8 cellular contexts compared by ENCODE assay signal in the genomic region with DNA sequence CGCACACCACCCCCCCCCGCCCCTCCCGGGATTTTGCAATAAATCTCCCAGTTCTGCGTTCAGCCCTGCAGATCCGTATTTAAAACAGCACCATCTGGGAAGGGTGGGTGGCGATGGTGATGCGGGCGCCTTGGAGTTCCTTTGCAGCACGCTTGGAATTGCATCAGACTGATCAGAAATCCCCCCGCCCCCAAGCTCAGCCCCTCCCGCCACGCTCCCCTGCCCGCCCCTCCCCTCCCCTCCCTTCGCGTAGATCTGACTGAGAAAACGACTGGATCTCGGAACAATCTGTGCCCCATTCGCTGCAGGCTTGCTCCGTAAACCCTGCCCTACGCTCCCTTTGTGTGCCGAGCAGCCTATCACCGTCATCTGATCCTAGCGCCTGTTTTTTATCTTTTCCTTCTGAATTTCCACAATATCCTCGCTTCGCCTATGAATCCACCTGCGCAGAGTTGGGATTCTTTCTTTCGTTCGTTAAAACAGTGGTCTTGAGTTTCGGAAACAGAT. TPM values are rescaled to one million over a fixed set of nuclear protein-coding genes. Genes with fewer than 3 reads are reported as not detected.
DNase-seq lines count a peak whose midpoint lies in the region; ATAC-seq, FAIRE-seq and TF ChIP-seq lines count a peak whose summit lies in the region.

No MANE protein-coding gene starts in this region.

- peaks cover 8% of the 10 kb centered on the region in 2 donors for H3K4me1 ChIP-seq in mucosa of rectum (ENCODE audit: control insufficient read depth in 2 of 2, insufficient read depth in 2 of 2, low read length in 2 of 2)

- H3K27ac ChIP-seq in mucosa of rectum (ENCODE audit: low read depth in 2 of 2, low read length in 2 of 2): no peak overlapping the region

- TF ChIP-seq CTCF in D721Med (IDR thresholded peaks at IDR 0.05; ENCODE audit: insufficient read depth, missing control alignments): no peak

- H3K4me3 ChIP-seq in H7 (ENCODE audit: insufficient read depth, low read depth, low read length) (peak overlapping the region; percentile 73), mucosa of rectum (ENCODE audit: low read length in 2 of 2) (peak overlapping the region; percentile 4 to 56)

- ATAC-seq in GM18858 (IDR thresholded peaks at IDR 0.05; ENCODE audit: unreplicated experiment): no peak
- ATAC-seq in HG02610 (IDR thresholded peaks at IDR 0.05; ENCODE audit: unreplicated experiment): no peak
- ATAC-seq in HG03378 (IDR thresholded peaks at IDR 0.05; ENCODE audit: unreplicated experiment): no peak

- H3K9me3 ChIP-seq in mucosa of rectum (ENCODE audit: control insufficient read depth in 2 of 2, low read length in 2 of 2): no peaks in the 10 kb centered on the region

- FAIRE-seq in D721Med (lab: Jason Lieb, UNC): no peak

- peaks cover 35% of the 10 kb centered on the region for H3K27me3 ChIP-seq in H7 (ENCODE audit: control insufficient read depth, insufficient read depth, low read length)
- H3K27me3 ChIP-seq in mucosa of rectum (ENCODE audit: control insufficient read depth in 2 of 2, insufficient read depth in 2 of 2, low read length in 2 of 2): peaks cover 29 to 53% of the 10 kb centered on the region in 2 donors

- DNase-seq in H7: peak; percentile 87
- peak; percentile 70 for DNase-seq in NCI-H748 (lab: John Stamatoyannopoulos, UW; ENCODE audit: unreplicated experiment)
- DNase-seq in ecto neural progenitor cell (ENCODE audit: low spot score): peak; percentile 81
- DNase-seq in D721Med (ENCODE audit: insufficient read length, low spot score): no peak

- H3K9ac ChIP-seq in mucosa of rectum (ENCODE audit: low read depth in 1 of 2, low read length in 2 of 2): no peak overlapping the region

- H3K36me3 ChIP-seq in H7 (replicated peaks; ENCODE audit: control insufficient read depth, insufficient read depth, low read length): no peaks in the 10 kb centered on the region
- H3K36me3 ChIP-seq in mucosa of rectum (ENCODE audit: control insufficient read depth in 2 of 2, insufficient read depth in 2 of 2, low read length in 2 of 2): no peaks in the 10 kb centered on the region

RNA-seq across cellular contexts. Expression of a gene that starts 18.1 kb away (rescaled TPM):
- total RNA-seq in H7 (2014; rRNA removed; shearing (Covaris generic)): 2.2 and 2.9 TPM in 2 replicates
